1 cellular context compared by ENCODE assay signal in genomic region chr14:24055971-24056799, GRCh38.
TF ChIP-seq lines count a peak whose summit lies in the region.

No MANE protein-coding gene starts in this region.

TF ChIP-seq in HepG2, 621 proteins besides CTCF, POLR2A, EP300 and RAD21:
- TF ChIP-seq ZFYVE20 (CRISPR knock-in tag; IDR thresholded peaks at IDR 0.05; ENCODE audit: borderline replicate concordance, low read depth) (0 out of 2 replicates have a peak, but pooled peaks have one; percentile 32), HES4 (CRISPR knock-in tag; IDR thresholded peaks at IDR 0.05; ENCODE audit: borderline replicate concordance) (0 out of 2 replicates have a peak, but pooled peaks have one; percentile 44), ZNF782 (CRISPR knock-in tag; IDR thresholded peaks at IDR 0.05; ENCODE audit: borderline replicate concordance) (0 out of 2 replicates have a peak, but pooled peaks have one; percentile 36), HOXA9 (CRISPR knock-in tag; IDR thresholded peaks at IDR 0.05; ENCODE audit: borderline replicate concordance) (peak; percentile 24; the same call in 1 of the 2 replicates), TAF1 (CRISPR knock-in tag; IDR thresholded peaks at IDR 0.05) (0 out of 2 replicates have a peak, but pooled peaks have one; percentile 9), ZNF235 (CRISPR knock-in tag; IDR thresholded peaks at IDR 0.05; ENCODE audit: borderline replicate concordance) (0 out of 2 replicates have a peak, but pooled peaks have one; percentile 33), ZNF878 (CRISPR knock-in tag; IDR thresholded peaks at IDR 0.05) (no peak), ZNF710 (CRISPR knock-in tag; IDR thresholded peaks at IDR 0.05; ENCODE audit: borderline replicate concordance) (no peak), ZNF572 (CRISPR knock-in tag; IDR thresholded peaks at IDR 0.05) (peak; percentile 78; the same call in 1 of the 2 replicates), AHDC1 (CRISPR knock-in tag; IDR thresholded peaks at IDR 0.05; ENCODE audit: borderline replicate concordance) (no peak), SKIL (CRISPR knock-in tag; IDR thresholded peaks at IDR 0.05; ENCODE audit: borderline replicate concordance) (no peak), MAFG (CRISPR knock-in tag; IDR thresholded peaks at IDR 0.05) (0 out of 2 replicates have a peak, but pooled peaks have one; percentile 25), ZNF776 (CRISPR knock-in tag; IDR thresholded peaks at IDR 0.05) (0 out of 2 replicates have a peak, but pooled peaks have one; percentile 38), FOXK2 (IDR thresholded peaks at IDR 0.05) (no peak), ZNF230 (CRISPR knock-in tag; IDR thresholded peaks at IDR 0.05) (0 out of 2 replicates have a peak, but pooled peaks have one; percentile 25), ZNF678 (CRISPR knock-in tag; IDR thresholded peaks at IDR 0.05) (0 out of 2 replicates have a peak, but pooled peaks have one; percentile 20), PCBP1 (IDR thresholded peaks at IDR 0.05; ENCODE audit: borderline replicate concordance, low read depth, low read length) (0 out of 2 replicates have a peak, but pooled peaks have one; percentile 27), SMARCC2 (IDR thresholded peaks at IDR 0.05) (no peak), ZNF333 (CRISPR knock-in tag; IDR thresholded peaks at IDR 0.05; ENCODE audit: borderline replicate concordance) (peak; percentile 80; the same call in 1 of the 2 replicates)
TF ChIP-seq in HepG2: peak in this region for 13.
